Comparison of ENCODE assay signal across 17 cellular contexts in genomic region chr9:121658166-121658565, GRCh38. TPM values are rescaled to one million over a fixed set of nuclear protein-coding genes. Genes with fewer than 3 reads are reported as not detected.
DNase-seq lines count a peak whose midpoint lies in the region; ATAC-seq and TF ChIP-seq lines count a peak whose summit lies in the region.
"Had no signal": no experiment of that assay in that cellular context is flagged by ENCODE, and none has a peak within 500 bp of the region (broad histone marks: within the 10 kb centered on the region; RNA-seq: fewer than 3 reads in every experiment).

No MANE protein-coding gene starts in this region.

- ATAC-seq in mucosa of descending colon, result no peak

- H3K36me3 Mint-ChIP-seq in brain, result peaks cover 3% of the 10 kb centered on the region
- H3K36me3 Mint-ChIP-seq: activated naive CD8-positive, alpha-beta T cell; CD14-positive monocyte had no signal

- peaks cover 4 to 32% of the 10 kb centered on the region in 2 donors for H3K4me1 ChIP-seq in muscle layer of duodenum (ENCODE audit: control insufficient read depth in 1 of 2, insufficient read depth in 2 of 2, low read length in 2 of 2)
- H3K4me1 ChIP-seq in mucosa of descending colon (ENCODE audit: low read depth), result peaks cover 4% of the 10 kb centered on the region

- H3K4me3 Mint-ChIP-seq in brain, result peak overlapping the region in 4 of 5 experiments; percentile 20 to 63 (median 42)
- H3K4me3 Mint-ChIP-seq: activated naive CD8-positive, alpha-beta T cell; CD14-positive monocyte had no signal

- no peaks in the 10 kb centered on the region for H3K9me3 ChIP-seq in muscle layer of duodenum (ENCODE audit: control insufficient read depth in 1 of 2, low read length in 2 of 2)
- no peaks in the 10 kb centered on the region for H3K9me3 ChIP-seq in mucosa of descending colon

- H3K27ac Mint-ChIP-seq in brain, result peak overlapping the region in 3 of 5 experiments; percentile 47 to 89 (median 86)
- H3K27ac Mint-ChIP-seq: activated naive CD8-positive, alpha-beta T cell; CD14-positive monocyte had no signal

- no peak for TF ChIP-seq CTCF in brain (conservative IDR thresholded peaks at IDR 0.05)
- TF ChIP-seq CTCF in mucosa of descending colon (IDR thresholded peaks at IDR 0.05), result no peak

- H3K27ac ChIP-seq in muscle layer of duodenum (ENCODE audit: low read length), result peak overlapping the region; percentile 52
- H3K27ac ChIP-seq: PC-9, SK-N-MC had no signal

- H3K36me3 ChIP-seq in muscle layer of duodenum (ENCODE audit: control insufficient read depth in 1 of 2, insufficient read depth in 2 of 2, low read length in 2 of 2) (no peaks in the 10 kb centered on the region), mucosa of descending colon (ENCODE audit: low read depth) (no peaks in the 10 kb centered on the region)
- H3K36me3 ChIP-seq: cardiac muscle cell had no signal

- H3K9me3 Mint-ChIP-seq in brain, result no peaks in the 10 kb centered on the region
- H3K9me3 Mint-ChIP-seq: CD14-positive monocyte had no signal

- peaks cover 71% of the 10 kb centered on the region for H3K4me1 Mint-ChIP-seq in brain
- H3K4me1 Mint-ChIP-seq: CD14-positive monocyte had no signal

- H3K4me3 ChIP-seq in muscle layer of duodenum (ENCODE audit: low read depth in 1 of 2, low read length in 2 of 2) (no peak overlapping the region), mucosa of descending colon (no peak overlapping the region)
- H3K4me3 ChIP-seq: cardiac muscle cell, PC-9, SK-N-MC had no signal

- H3K27me3 ChIP-seq in muscle layer of duodenum (ENCODE audit: low read depth, low read length), result no peaks in the 10 kb centered on the region
- H3K27me3 ChIP-seq: cardiac muscle cell had no signal

- intact Hi-C loops in head of caudate nucleus (cut with DNase I), result no loop called here
- intact Hi-C loops in mucosa of descending colon (cut with DNase I, micrococcal nuclease), result no loop called here

- H3K27me3 Mint-ChIP-seq in brain, result peaks cover 13% of the 10 kb centered on the region

- peak in 23 of 42 donors; percentile 27 to 69 (median 46) for DNase-seq in head of caudate nucleus
- DNase-seq in superior temporal gyrus (ENCODE audit: extremely low spot score), result peak; percentile 50
- no peak for DNase-seq in HuH-7.5 (ENCODE audit: low spot score)
- DNase-seq in NOMO-1 treated with DMSO at 0.1 percent for 48 hours (lab: John Stamatoyannopoulos, UW; ENCODE audit: unreplicated experiment), result no peak
- DNase-seq in mucosa of descending colon, result no peak
- DNase-seq in NK-92 (lab: John Stamatoyannopoulos, UW; ENCODE audit: unreplicated experiment), result no peak
- DNase-seq: activated T-cell treated with anti-CD3 and anti-CD28 coated beads, Interleukin-2, amount 50 U/mL, for 1 hour; DMS79; NCI-H187 treated with DMSO at 0.1 percent for 48 hours; NCI-H524; PC-9 had no signal

RNA-seq across cellular contexts. Expression of gene DAB2IP, which starts 6.7 kb away (rescaled TPM):
- polyA plus RNA-seq in brain (ENCODE audit: insufficient read depth, low read depth, low replicate concordance), result 33.1 TPM
- total RNA-seq in mucosa of descending colon, result 100 to 1,000 TPM; 109 to 157 (median 111) TPM
- polyA plus RNA-seq: CD14-positive monocyte had no signal

Comparison
In these comparisons a context has a peak if more than half of its experiments do, and no peak if none do; other contexts are left out.
1. DNase-seq: peak in head of caudate nucleus (23 of 42) and superior temporal gyrus (single experiment); none in HuH-7.5 (single experiment), NOMO-1 treated with DMSO at 0.1 percent for 48 hours (single experiment), mucosa of descending colon (0 of 3) and NK-92 (single experiment).